ENCODE assay signal across 19 cellular contexts in genomic region chr5:149161026-149161687, GRCh38. TPM values are rescaled to one million over a fixed set of nuclear protein-coding genes. Genes with fewer than 3 reads are reported as not detected.
DNase-seq lines count a peak whose midpoint lies in the region; ATAC-seq, FAIRE-seq and TF ChIP-seq lines count a peak whose summit lies in the region.
"Had no signal": no experiment of that assay in that cellular context is flagged by ENCODE, and none has a peak within 500 bp of the region (broad histone marks: within the 10 kb centered on the region; RNA-seq: fewer than 3 reads in every experiment).

No MANE protein-coding gene starts in this region.

- DNase-seq in DMS53 treated with DMSO at 0.1 percent for 48 hours (lab: John Stamatoyannopoulos, UW; ENCODE audit: unreplicated experiment) (peak; percentile 58), WTC11 (ENCODE audit: low spot score) (no peak), kidney (no peak), pons (ENCODE audit: low spot score) (peak; percentile 75), MM.1S (no peak)
- DNase-seq: activated CD4-positive, alpha-beta T cell treated with anti-CD3 and anti-CD28 coated beads for 4 hours; activated gamma-delta T cell; amniotic stem cell; colonic mucosa; foreskin keratinocyte; NCI-H2081 treated with DMSO at 0.1 percent for 48 hours; NCI-H526; retina; T-helper 9 cell had no signal

- no peaks in the 10 kb centered on the region for H3K9me2 ChIP-seq in MM.1S (replicated peaks; ENCODE audit: insufficient read depth, low read length)

- H3K4me1 Mint-ChIP-seq in WTC11 = no peaks in the 10 kb centered on the region
- H3K4me1 Mint-ChIP-seq: IgD-negative memory B cell, neural crest cell had no signal

- intact Hi-C loops in kidney (cut with DNase I) = no loop called here

- no peak overlapping the region for H2AFZ ChIP-seq in MM.1S (ENCODE audit: low read length)

- H3K27ac ChIP-seq in kidney (ENCODE audit: low read depth in 2 of 2, low read length in 2 of 2) = peak overlapping the region; percentile 69 to 90
- H3K27ac ChIP-seq in MM.1S (ENCODE audit: low read length) = no peak overlapping the region
- H3K27ac ChIP-seq: colonic mucosa, foreskin keratinocyte had no signal

- no peak overlapping the region for H3K27ac Mint-ChIP-seq in WTC11
- H3K27ac Mint-ChIP-seq: IgD-negative memory B cell had no signal

- H3K36me3 Mint-ChIP-seq in WTC11 = no peaks in the 10 kb centered on the region
- H3K36me3 Mint-ChIP-seq: IgD-negative memory B cell had no signal

- TF ChIP-seq CTCF in WTC11 (IDR thresholded peaks at IDR 0.05) (no peak), kidney (IDR thresholded peaks at IDR 0.05; ENCODE audit: borderline replicate concordance, extremely low read depth, insufficient read depth) (no peak), MM.1S (IDR thresholded peaks at IDR 0.05; ENCODE audit: low read length) (no peak)

- no peak overlapping the region for H3K9ac ChIP-seq in kidney (ENCODE audit: low read length in 2 of 2)
- no peak overlapping the region for H3K9ac ChIP-seq in MM.1S (ENCODE audit: low read length)

- no peaks in the 10 kb centered on the region for H3F3A ChIP-seq in MM.1S (ENCODE audit: insufficient read depth, low read length)

- H3K36me3 ChIP-seq in kidney (ENCODE audit: control insufficient read depth in 1 of 2, insufficient read depth in 2 of 2, low read length in 2 of 2) (no peaks in the 10 kb centered on the region), MM.1S (replicated peaks; ENCODE audit: insufficient read depth, low read length) (no peaks in the 10 kb centered on the region)
- H3K36me3 ChIP-seq: colonic mucosa had no signal

- no peak for FAIRE-seq in kidney (lab: Jason Lieb, UNC)

- H3K9me3 ChIP-seq in kidney (ENCODE audit: control insufficient read depth in 1 of 2, low read length in 2 of 2) = no peaks in the 10 kb centered on the region
- H3K9me3 ChIP-seq in MM.1S (replicated peaks; ENCODE audit: insufficient read depth, low read length) = no peaks in the 10 kb centered on the region
- H3K9me3 ChIP-seq: colonic mucosa had no signal

- no peaks in the 10 kb centered on the region for H4K20me1 ChIP-seq in MM.1S (ENCODE audit: insufficient read depth, low read length)

- H3K4me1 ChIP-seq in kidney (ENCODE audit: control insufficient read depth in 1 of 2, insufficient read depth in 1 of 2, low read depth in 1 of 2, low read length in 2 of 2) (peaks cover 2 to 5% of the 10 kb centered on the region in 2 donors), MM.1S (ENCODE audit: low read length) (no peaks in the 10 kb centered on the region)
- H3K4me1 ChIP-seq: colonic mucosa, foreskin keratinocyte had no signal

- POLR2A ChIA-PET in WTC11 (lab: Charles Lee) = no interaction called here

- no peaks in the 10 kb centered on the region for H3K27me3 Mint-ChIP-seq in WTC11 (ENCODE audit: low read depth)

- no peak overlapping the region for H3K4me3 Mint-ChIP-seq in WTC11
- H3K4me3 Mint-ChIP-seq: IgD-negative memory B cell, neural crest cell had no signal

- H3K4me2 ChIP-seq in MM.1S (ENCODE audit: low read depth, low read length) = no peak overlapping the region

- no peaks in the 10 kb centered on the region for H3K79me2 ChIP-seq in MM.1S (ENCODE audit: low read length)

- H3K4me3 ChIP-seq in kidney (ENCODE audit: low read length in 2 of 2) (peak overlapping the region; percentile 26 to 27), MM.1S (ENCODE audit: low read length) (no peak overlapping the region)
- H3K4me3 ChIP-seq: colonic mucosa had no signal

- no peaks in the 10 kb centered on the region for H3K9me3 Mint-ChIP-seq in WTC11
- H3K9me3 Mint-ChIP-seq: IgD-negative memory B cell, neural crest cell had no signal

- ATAC-seq in WTC11 (no peak), GM18907 (IDR thresholded peaks at IDR 0.05; ENCODE audit: unreplicated experiment) (no peak), HG03139 (IDR thresholded peaks at IDR 0.05; ENCODE audit: unreplicated experiment) (no peak), HG02884 (IDR thresholded peaks at IDR 0.05; ENCODE audit: unreplicated experiment) (no peak)
- ATAC-seq: foreskin keratinocyte had no signal

- no peaks in the 10 kb centered on the region for H3K27me3 ChIP-seq in MM.1S (replicated peaks; ENCODE audit: insufficient read depth, low read length)
- H3K27me3 ChIP-seq: colonic mucosa, foreskin keratinocyte had no signal

- CTCF ChIA-PET in WTC11 (lab: Charles Lee) = interaction anchor here (0.9 to 1.7 kb wide), 4 partner anchors 9 to 77 kb away, joined by 3 to 5 read pairs (median 4); partner anchors contain the start of gene ABLIM3

TF ChIP-seq in WTC11, 78 proteins besides CTCF, POLR2A, EP300 and RAD21:
- no peak for TF ChIP-seq ZNF416 (CRISPR knock-in tag; IDR thresholded peaks at IDR 0.05)
- peak; percentile 47; the same call in 1 of the 2 replicates for TF ChIP-seq GABPB1 (CRISPR knock-in tag; IDR thresholded peaks at IDR 0.05)
- no peak for TF ChIP-seq ELF4 (CRISPR knock-in tag; IDR thresholded peaks at IDR 0.05; ENCODE audit: low read depth)
- TF ChIP-seq NR3C1 (CRISPR knock-in tag; conservative IDR thresholded peaks at IDR 0.05; ENCODE audit: low read depth) = no peak
- TF ChIP-seq SMAD3 (CRISPR knock-in tag; IDR thresholded peaks at IDR 0.05; ENCODE audit: borderline replicate concordance) = no peak
- TF ChIP-seq NR1H2 (CRISPR knock-in tag; IDR thresholded peaks at IDR 0.05) = no peak
- no peak for TF ChIP-seq JAZF1 (CRISPR knock-in tag; IDR thresholded peaks at IDR 0.05)
- no peak for TF ChIP-seq NR2C2 (CRISPR knock-in tag; IDR thresholded peaks at IDR 0.05)

RNA-seq across cellular contexts. Expression of gene ABLIM3, which starts 19.9 kb away (rescaled TPM):
- total RNA-seq in WTC11 (2021) (0.33 to 0.69 TPM (median 0.46 TPM) in 3 replicates), kidney (21.7 TPM)
- 20.1 TPM for polyA plus RNA-seq in kidney (ENCODE audit: insufficient read depth, low read depth, low replicate concordance)

Comparison
In these comparisons a context has a peak if more than half of its experiments do, and no peak if none do; other contexts are left out.
1. DNase-seq: peak in DMS53 treated with DMSO at 0.1 percent for 48 hours (single experiment) and pons (single experiment); none in WTC11 (single experiment), kidney (single experiment) and MM.1S (single experiment).
2. RNA of gene ABLIM3, which starts 19.9 kb away (total RNA-seq): 21.7 TPM in kidney (single experiment); 0.33 to 0.69 TPM in WTC11; every median in the first group is over 10 times any median in the second.